18 cellular contexts compared by ENCODE assay signal in the genomic region with DNA sequence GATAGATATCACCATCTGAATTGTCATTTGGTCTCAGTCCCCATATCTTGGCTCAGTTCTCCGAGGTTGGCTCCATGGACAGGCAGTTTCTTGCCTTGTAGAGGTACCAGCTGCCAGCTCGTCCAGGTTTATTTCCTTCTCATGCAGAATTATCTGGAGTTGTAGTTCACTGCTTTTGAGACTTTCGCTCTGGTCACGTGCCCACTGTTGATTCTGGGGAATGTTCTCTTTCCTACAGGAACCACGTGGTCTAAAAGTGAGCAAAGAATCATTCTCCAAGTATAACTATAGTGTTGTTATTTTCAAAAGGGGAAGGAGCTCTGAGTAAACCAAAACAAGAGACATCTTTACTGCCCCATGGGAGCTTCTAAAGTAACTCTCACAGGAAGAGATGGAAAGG. TPM values are rescaled to one million over a fixed set of nuclear protein-coding genes. Genes with fewer than 3 reads are reported as not detected.
DNase-seq lines count a peak whose midpoint lies in the region; ATAC-seq, FAIRE-seq and TF ChIP-seq lines count a peak whose summit lies in the region.
"Had no signal": no experiment of that assay in that cellular context is flagged by ENCODE, and none has a peak within 500 bp of the region (broad histone marks: within the 10 kb centered on the region; RNA-seq: fewer than 3 reads in every experiment).

No MANE protein-coding gene starts in this region.

- no peak overlapping the region for H3K18ac ChIP-seq in neuronal stem cell (ENCODE audit: low read length)

- POLR2A ChIA-PET in MCF 10A (lab: Yijun Ruan, JAX): no interaction called here

- no peaks in the 10 kb centered on the region for H3K79me1 ChIP-seq in neuronal stem cell (ENCODE audit: low read depth, low read length)

- DNase-seq in DND-41: no peak
- DNase-seq in KBM-7: peak; percentile 4
- DNase-seq in neuronal stem cell (ENCODE audit: low spot score): no peak
- DNase-seq in MCF 10A (ENCODE audit: unreplicated experiment): no peak
- DNase-seq in NCI-H1930 (lab: John Stamatoyannopoulos, UW): no peak
- DNase-seq: ACHN; CD8-positive, alpha-beta T cell; DMS79 treated with DMSO at 0.1 percent for 48 hours; NCI-H1048; NCI-H187 treated with DMSO at 0.1 percent for 48 hours; NCI-H510A treated with DMSO at 0.1 percent for 48 hours; SHP77; SW 1271 had no signal

- H3K9ac ChIP-seq in DND-41 (ENCODE audit: low read depth, low read length) (no peak overlapping the region), neuronal stem cell (ENCODE audit: low read depth, low read length, poor library complexity) (no peak overlapping the region)

- H2AFZ ChIP-seq in DND-41 (ENCODE audit: low read depth, low read length): peak overlapping the region; percentile 17
- peak overlapping the region; percentile 9 for H2AFZ ChIP-seq in neuronal stem cell (ENCODE audit: low read length)

- peaks cover 8% of the 10 kb centered on the region for H3K9me3 Mint-ChIP-seq in MCF 10A (ENCODE audit: unreplicated experiment)
- H3K9me3 Mint-ChIP-seq: CD8-positive, alpha-beta T cell had no signal

- no peak overlapping the region for H3K23ac ChIP-seq in neuronal stem cell (ENCODE audit: low read depth, low read length, poor library complexity)

- no peak overlapping the region for H2BK5ac ChIP-seq in neuronal stem cell (ENCODE audit: low read length)

- in situ Hi-C loops in KBM-7 (cut with MboI; ENCODE audit: low pct_unique_long_range_greater_than_20kb, low sequenced_read_pairs): no loop called here

- peak; percentile 8 for FAIRE-seq in endometrium (lab: Jason Lieb, UNC)

- H4K91ac ChIP-seq in neuronal stem cell (ENCODE audit: low read depth, low read length, poor library complexity): no peak overlapping the region

- H4K8ac ChIP-seq in neuronal stem cell (ENCODE audit: low read depth, low read length): no peak overlapping the region

- H3K36me3 Mint-ChIP-seq in MCF 10A (ENCODE audit: insufficient read depth, unreplicated experiment): no peaks in the 10 kb centered on the region
- H3K36me3 Mint-ChIP-seq: CD8-positive, alpha-beta T cell had no signal

- H3K4me1 Mint-ChIP-seq in MCF 10A (ENCODE audit: insufficient read depth, unreplicated experiment): no peaks in the 10 kb centered on the region

- H3K27me3 Mint-ChIP-seq in MCF 10A (ENCODE audit: insufficient read depth, unreplicated experiment): no peaks in the 10 kb centered on the region

- no peak overlapping the region for H3K4me2 ChIP-seq in DND-41 (ENCODE audit: insufficient read depth, low read length)
- no peak overlapping the region for H3K4me2 ChIP-seq in neuronal stem cell (ENCODE audit: insufficient read depth, low read length, poor library complexity, severe bottlenecking)

- no TSS peak for BruUV-seq in MCF 10A (replicated peaks; lab: Mats Ljungman, UMichigan)

- no peak overlapping the region for H2BK120ac ChIP-seq in neuronal stem cell (ENCODE audit: low read depth, low read length)

- intact Hi-C loops in MCF 10A (cut with micrococcal nuclease): no loop called here

- no peak for ATAC-seq in DND-41 (ENCODE audit: insufficient read depth, low read depth)
- no peak for ATAC-seq in GM21619 (IDR thresholded peaks at IDR 0.05; ENCODE audit: unreplicated experiment)
- no peak for ATAC-seq in GM21390 (IDR thresholded peaks at IDR 0.05; ENCODE audit: unreplicated experiment)
- ATAC-seq: CD8-positive, alpha-beta T cell; Panc1 had no signal

- CTCF ChIA-PET in MCF 10A (lab: Yijun Ruan, JAX): no interaction called here

- H3K79me2 ChIP-seq in DND-41 (ENCODE audit: insufficient read depth, low read length): no peaks in the 10 kb centered on the region

- H2AK5ac ChIP-seq in neuronal stem cell (ENCODE audit: low read depth, low read length): no peak overlapping the region

- H3K4me3 Mint-ChIP-seq in MCF 10A (ENCODE audit: unreplicated experiment): no peak overlapping the region
- H3K4me3 Mint-ChIP-seq: CD8-positive, alpha-beta T cell had no signal

- no peak overlapping the region for H3K4ac ChIP-seq in neuronal stem cell (ENCODE audit: low read length)

- H3K4me3 ChIP-seq in DND-41 (ENCODE audit: low read depth in 1 of 2, low read length in 2 of 2): no peak overlapping the region
- no peak overlapping the region for H3K4me3 ChIP-seq in neuronal stem cell (ENCODE audit: low read length in 2 of 2)
- H3K4me3 ChIP-seq: HAP-1 had no signal

- no peaks in the 10 kb centered on the region for H3K9me3 ChIP-seq in DND-41 (ENCODE audit: insufficient read depth, low read length, severe bottlenecking)
- no peaks in the 10 kb centered on the region for H3K9me3 ChIP-seq in neuronal stem cell (replicated peaks in 1 of 2; ENCODE audit: control insufficient read depth in 2 of 2, insufficient read depth in 1 of 2, low read depth in 1 of 2, low read length in 2 of 2)
- H3K9me3 ChIP-seq: HAP-1 had no signal

- no peak overlapping the region for H2BK12ac ChIP-seq in neuronal stem cell (ENCODE audit: low read length)

- TF ChIP-seq CTCF in DND-41 (IDR thresholded peaks at IDR 0.05; ENCODE audit: borderline replicate concordance, extremely low read depth, low read length, poor library complexity, severe bottlenecking) (no peak), MCF 10A (IDR thresholded peaks at IDR 0.05; ENCODE audit: unreplicated experiment) (no peak)

- H3K27me3 ChIP-seq in DND-41 (ENCODE audit: insufficient read depth, low read length, poor library complexity) (no peaks in the 10 kb centered on the region), neuronal stem cell (ENCODE audit: control insufficient read depth in 3 of 3, insufficient read depth in 3 of 3, low read depth in 1 of 3, low read length in 3 of 3) (no peaks in the 10 kb centered on the region)

- no peak overlapping the region for H3K27ac ChIP-seq in DND-41 (ENCODE audit: low read length)
- no peak overlapping the region for H3K27ac ChIP-seq in neuronal stem cell (replicated peaks; ENCODE audit: low read length)

- no peaks in the 10 kb centered on the region for H3K36me3 ChIP-seq in DND-41 (ENCODE audit: insufficient read depth, low read length)
- H3K36me3 ChIP-seq in neuronal stem cell (replicated peaks in 1 of 2; ENCODE audit: control insufficient read depth in 2 of 2, insufficient read depth in 2 of 2, low read length in 2 of 2): no peaks in the 10 kb centered on the region
- H3K36me3 ChIP-seq: HAP-1 had no signal

- H2BK15ac ChIP-seq in neuronal stem cell (ENCODE audit: low read length): no peak overlapping the region

- no peak overlapping the region for H3K14ac ChIP-seq in neuronal stem cell (ENCODE audit: low read length)

- H3K4me1 ChIP-seq in DND-41 (ENCODE audit: insufficient read depth, low read length): peaks cover 11% of the 10 kb centered on the region
- H3K4me1 ChIP-seq in neuronal stem cell (ENCODE audit: control insufficient read depth in 2 of 2, insufficient read depth in 1 of 2, low read depth in 1 of 2, low read length in 2 of 2): no peaks in the 10 kb centered on the region
- H3K4me1 ChIP-seq: HAP-1 had no signal

- H3K27ac Mint-ChIP-seq in MCF 10A (ENCODE audit: low read depth, unreplicated experiment): no peak overlapping the region
- H3K27ac Mint-ChIP-seq: CD8-positive, alpha-beta T cell had no signal

- no CpG with 5 or more reads among the region's 5 CpGs for WGBS in neuronal stem cell (ENCODE audit: extremely low coverage in 2 of 2, insufficient read length in 2 of 2, insufficient replicate concordance in 1 of 2), 2 donors

- no peaks in the 10 kb centered on the region for H4K20me1 ChIP-seq in DND-41 (ENCODE audit: insufficient read depth, low read length)

RNA-seq across cellular contexts. Expression of a gene that starts 41.2 kb away (rescaled TPM):
- polyA plus RNA-seq in neuronal stem cell (2013, experiment 1 of 2): 0.67 TPM
- 0.96 TPM for polyA plus RNA-seq in neuronal stem cell (2013, experiment 2 of 2)
- 32.2 and 73.5 TPM in 2 replicates for total RNA-seq in MCF 10A (2022)
